ENCODE assay signal across 22 cellular contexts in genomic region chr17:80675451-80676095, GRCh38.
DNase-seq lines count a peak whose midpoint lies in the region; ATAC-seq and TF ChIP-seq lines count a peak whose summit lies in the region.
"Had no signal": no experiment of that assay in that cellular context is flagged by ENCODE, and none has a peak within 500 bp of the region (broad histone marks: within the 10 kb centered on the region; RNA-seq: fewer than 3 reads in every experiment).

No MANE protein-coding gene starts in this region.

- no peak for TF ChIP-seq CTCF in HEK293 (tag by site-specific recombination; IDR thresholded peaks at IDR 0.05)

- H2AFZ ChIP-seq in neuronal stem cell (ENCODE audit: low read length) (no peak overlapping the region), trophoblast cell (ENCODE audit: insufficient read depth, low read length, poor library complexity) (no peak overlapping the region)
- H2AFZ ChIP-seq: neural progenitor cell had no signal

- H3K79me2 ChIP-seq in trophoblast cell (ENCODE audit: control insufficient read depth, insufficient read depth, low read length, poor library complexity) = peaks cover 1% of the 10 kb centered on the region

- H3K27me3 Mint-ChIP-seq in activated CD4-positive, alpha-beta T cell treated with anti-CD3 and anti-CD28 coated beads, Interleukin-2, amount 10 ng/mL, durations not matched to agents 24 days and 14 days = no peaks in the 10 kb centered on the region
- no peaks in the 10 kb centered on the region for H3K27me3 Mint-ChIP-seq in central memory CD8-positive, alpha-beta T cell

- POLR2A ChIA-PET in HEK293 (lab: Yijun Ruan, JAX) = no interaction called here

- H3K4me1 ChIP-seq in HEK293 (ENCODE audit: control insufficient read depth, insufficient read depth, low read length) (peaks cover 17% of the 10 kb centered on the region), neuronal stem cell (ENCODE audit: control insufficient read depth in 2 of 2, insufficient read depth in 1 of 2, low read depth in 1 of 2, low read length in 2 of 2) (peaks cover 7 to 22% of the 10 kb centered on the region in 2 donors), trophoblast cell (ENCODE audit: control insufficient read depth in 1 of 2, insufficient read depth in 2 of 2, low read length in 2 of 2) (peaks cover 14 to 17% of the 10 kb centered on the region in 2 experiments)
- H3K4me1 ChIP-seq: A549, psoas muscle had no signal

- no CpG with 5 or more reads among the region's 19 CpGs for WGBS in neuronal stem cell (ENCODE audit: extremely low coverage in 2 of 2, insufficient read length in 2 of 2, insufficient replicate concordance in 1 of 2), 2 donors
- WGBS in trophoblast cell (ENCODE audit: extremely low coverage, insufficient coverage, insufficient read length) = no CpG with 5 or more reads among the region's 19 CpGs

- H4K12ac ChIP-seq in trophoblast cell (ENCODE audit: low read depth, low read length) = no peak overlapping the region

- H4K8ac ChIP-seq in neuronal stem cell (ENCODE audit: low read depth, low read length) (no peak overlapping the region), trophoblast cell (ENCODE audit: low read depth, low read length) (no peak overlapping the region)

- peaks cover 20% of the 10 kb centered on the region for H3K36me3 Mint-ChIP-seq in activated CD4-positive, alpha-beta T cell treated with anti-CD3 and anti-CD28 coated beads, Interleukin-2, amount 10 ng/mL, durations not matched to agents 24 days and 14 days (ENCODE audit: low read depth)
- H3K36me3 Mint-ChIP-seq in central memory CD8-positive, alpha-beta T cell (ENCODE audit: insufficient read depth) = no peaks in the 10 kb centered on the region

- peak overlapping the region; percentile 9 for H3K4me3 Mint-ChIP-seq in activated CD4-positive, alpha-beta T cell treated with anti-CD3 and anti-CD28 coated beads, Interleukin-2, amount 10 ng/mL, durations not matched to agents 24 days and 14 days
- no peak overlapping the region for H3K4me3 Mint-ChIP-seq in central memory CD8-positive, alpha-beta T cell
- H3K4me3 Mint-ChIP-seq: neural progenitor cell had no signal

- no peak overlapping the region for H3K4me2 ChIP-seq in neuronal stem cell (ENCODE audit: insufficient read depth, low read length, poor library complexity, severe bottlenecking)
- H3K4me2 ChIP-seq in trophoblast cell (ENCODE audit: low read length) = no peak overlapping the region
- H3K4me2 ChIP-seq: A549, neural progenitor cell, smooth muscle cell had no signal

- H3K79me1 ChIP-seq in neuronal stem cell (ENCODE audit: low read depth, low read length) (no peaks in the 10 kb centered on the region), trophoblast cell (ENCODE audit: low read length) (peaks cover 2% of the 10 kb centered on the region)

- no peak overlapping the region for H2BK15ac ChIP-seq in neuronal stem cell (ENCODE audit: low read length)

- H3K9me3 ChIP-seq in HEK293 (ENCODE audit: control insufficient read depth, insufficient read depth, low read depth, low read length) (no peaks in the 10 kb centered on the region; the same call in 1 of the 2 replicates), neuronal stem cell (replicated peaks in 1 of 2; ENCODE audit: control insufficient read depth in 2 of 2, insufficient read depth in 1 of 2, low read depth in 1 of 2, low read length in 2 of 2) (no peaks in the 10 kb centered on the region), trophoblast cell (ENCODE audit: insufficient read depth, low read depth, low read length) (no peaks in the 10 kb centered on the region)
- H3K9me3 ChIP-seq: A549, body of pancreas, psoas muscle had no signal

- no peak overlapping the region for H3K14ac ChIP-seq in neuronal stem cell (ENCODE audit: low read length)
- H3K14ac ChIP-seq in trophoblast cell (ENCODE audit: low read length) = no peak overlapping the region

- no peak overlapping the region for H2AK5ac ChIP-seq in neuronal stem cell (ENCODE audit: low read depth, low read length)
- no peak overlapping the region for H2AK5ac ChIP-seq in trophoblast cell (ENCODE audit: low read length)

- intact Hi-C loops in activated CD4-positive, alpha-beta T cell treated with anti-CD3 and anti-CD28 coated beads, Interleukin-2, amount 10 ng/mL, durations not matched to agents 24 days and 14 days (cut with micrococcal nuclease) = loop anchor here (5.0 kb wide), 3 partner anchors 57 to 202 kb away; no protein-coding TSS in a partner anchor

- H3K27me3 ChIP-seq in neuronal stem cell (ENCODE audit: control insufficient read depth in 3 of 3, insufficient read depth in 3 of 3, low read depth in 1 of 3, low read length in 3 of 3) = no peaks in the 10 kb centered on the region
- no peaks in the 10 kb centered on the region for H3K27me3 ChIP-seq in trophoblast cell (ENCODE audit: insufficient read depth, low read length)
- H3K27me3 ChIP-seq: body of pancreas, neural progenitor cell had no signal

- H3K9me3 Mint-ChIP-seq in activated CD4-positive, alpha-beta T cell treated with anti-CD3 and anti-CD28 coated beads, Interleukin-2, amount 10 ng/mL, durations not matched to agents 24 days and 14 days = peaks cover 8% of the 10 kb centered on the region
- no peaks in the 10 kb centered on the region for H3K9me3 Mint-ChIP-seq in central memory CD8-positive, alpha-beta T cell

- H2BK5ac ChIP-seq in neuronal stem cell (ENCODE audit: low read length) (peak overlapping the region; percentile 43), trophoblast cell (ENCODE audit: low read depth, low read length, poor library complexity) (no peak overlapping the region)

- H4K91ac ChIP-seq in neuronal stem cell (ENCODE audit: low read depth, low read length, poor library complexity) = no peak overlapping the region
- no peak overlapping the region for H4K91ac ChIP-seq in trophoblast cell (ENCODE audit: low read depth, low read length)

- no peak overlapping the region for H3K4ac ChIP-seq in neuronal stem cell (ENCODE audit: low read length)
- H3K4ac ChIP-seq in trophoblast cell (ENCODE audit: low read depth, low read length) = no peak overlapping the region

- H3K36me3 ChIP-seq in HEK293 (ENCODE audit: control insufficient read depth in 2 of 2, insufficient read depth in 1 of 2, low read length in 2 of 2) (no peaks in the 10 kb centered on the region), neuronal stem cell (replicated peaks in 1 of 2; ENCODE audit: control insufficient read depth in 2 of 2, insufficient read depth in 2 of 2, low read length in 2 of 2) (no peaks in the 10 kb centered on the region), trophoblast cell (ENCODE audit: control insufficient read depth in 1 of 2, insufficient read depth in 2 of 2, low read length in 2 of 2) (no peaks in the 10 kb centered on the region)
- H3K36me3 ChIP-seq: neural progenitor cell had no signal

- H3K27ac Mint-ChIP-seq in activated CD4-positive, alpha-beta T cell treated with anti-CD3 and anti-CD28 coated beads, Interleukin-2, amount 10 ng/mL, durations not matched to agents 24 days and 14 days = peak overlapping the region; percentile 45
- H3K27ac Mint-ChIP-seq in central memory CD8-positive, alpha-beta T cell (ENCODE audit: low read depth) = peak overlapping the region; percentile 44
- H3K27ac Mint-ChIP-seq: neural progenitor cell had no signal

- H2BK120ac ChIP-seq in neuronal stem cell (ENCODE audit: low read depth, low read length) = no peak overlapping the region
- H2BK120ac ChIP-seq in trophoblast cell (ENCODE audit: insufficient read depth, low read length, poor library complexity) = no peak overlapping the region

- H3K18ac ChIP-seq in neuronal stem cell (ENCODE audit: low read length) = peak overlapping the region; percentile 77
- H3K18ac ChIP-seq in trophoblast cell (ENCODE audit: low read length) = no peak overlapping the region

- peaks cover 77% of the 10 kb centered on the region for H3K4me1 Mint-ChIP-seq in activated CD4-positive, alpha-beta T cell treated with anti-CD3 and anti-CD28 coated beads, Interleukin-2, amount 10 ng/mL, durations not matched to agents 24 days and 14 days
- H3K4me1 Mint-ChIP-seq in central memory CD8-positive, alpha-beta T cell = peaks cover 51% of the 10 kb centered on the region

- no peak for DNase-seq in activated CD4-positive, alpha-beta T cell treated with anti-CD3 and anti-CD28 coated beads, Interleukin-2, amount 10 ng/mL, durations not matched to agents 24 days and 14 days
- DNase-seq in activated CD4-positive, alpha-beta T cell treated with anti-CD3 and anti-CD28 coated beads, Interleukin-2, amount 50 U/mL, for 48 hours = no peak
- DNase-seq in central memory CD8-positive, alpha-beta T cell (ENCODE audit: low spot score in 2 of 2) = no peak
- DNase-seq in neuronal stem cell (ENCODE audit: low spot score) = no peak
- DNase-seq in trophoblast cell = no peak
- no peak for DNase-seq in NCI-H1417 treated with DMSO at 0.1 percent for 48 hours (lab: John Stamatoyannopoulos, UW)
- no peak for DNase-seq in HT-29 (ENCODE audit: low spot score)
- DNase-seq: activated CD8-positive, alpha-beta memory T cell treated with anti-CD3 and anti-CD28 coated beads, Interleukin-2, amount 50 U/mL, for 48 hours; body of pancreas; effector memory CD4-positive, alpha-beta T cell; H7; NCI-H1105; NCI-H2081 treated with DMSO at 0.1 percent for 48 hours; NCI-H510A treated with DMSO at 0.1 percent for 48 hours; RPMI8226; stimulated activated CD4-positive, alpha-beta T cell treated with anti-CD3 and anti-CD28 coated beads, Interleukin-2, amount 100 ng/mL, for 48 hours had no signal

- CTCF ChIA-PET in HEK293 (lab: Yijun Ruan, JAX) = interaction anchor here (0.9 kb wide), 2 partner anchors 26 to 203 kb away, joined by 4 read pairs; no protein-coding TSS in a partner anchor

- H3K4me3 ChIP-seq in HEK293 (ENCODE audit: low read depth, low read length) (no peak overlapping the region), neuronal stem cell (ENCODE audit: low read length in 2 of 2) (no peak overlapping the region), trophoblast cell (ENCODE audit: low read depth, low read length) (no peak overlapping the region)
- H3K4me3 ChIP-seq: A549, body of pancreas, neural progenitor cell, psoas muscle, smooth muscle cell had no signal

- H3K23ac ChIP-seq in neuronal stem cell (ENCODE audit: low read depth, low read length, poor library complexity) (peak overlapping the region; percentile 23), trophoblast cell (ENCODE audit: low read length) (no peak overlapping the region)

- no peak for ATAC-seq in central memory CD8-positive, alpha-beta T cell (replicated peaks; ENCODE audit: extremely low read depth, poor library complexity, severe bottlenecking)
- ATAC-seq: A549, body of pancreas, psoas muscle, SK-N-SH treated with all-trans-retinoic acid at 6 μM for 48 hours had no signal

- H2BK12ac ChIP-seq in neuronal stem cell (ENCODE audit: low read length) (no peak overlapping the region), trophoblast cell (ENCODE audit: low read length) (no peak overlapping the region)

- H3K27ac ChIP-seq in HEK293 (ENCODE audit: extremely low read depth, low read depth, low read length) (no peak overlapping the region), neuronal stem cell (replicated peaks; ENCODE audit: low read length) (no peak overlapping the region), trophoblast cell (ENCODE audit: low read depth, low read length) (no peak overlapping the region)
- H3K27ac ChIP-seq: A549, body of pancreas, neural progenitor cell, psoas muscle had no signal

- no peak overlapping the region for H3K9ac ChIP-seq in neuronal stem cell (ENCODE audit: low read depth, low read length, poor library complexity)
- no peak overlapping the region for H3K9ac ChIP-seq in trophoblast cell (ENCODE audit: low read length)
- H3K9ac ChIP-seq: neural progenitor cell had no signal
